1 cellular context compared by ENCODE assay signal in the genomic region with DNA sequence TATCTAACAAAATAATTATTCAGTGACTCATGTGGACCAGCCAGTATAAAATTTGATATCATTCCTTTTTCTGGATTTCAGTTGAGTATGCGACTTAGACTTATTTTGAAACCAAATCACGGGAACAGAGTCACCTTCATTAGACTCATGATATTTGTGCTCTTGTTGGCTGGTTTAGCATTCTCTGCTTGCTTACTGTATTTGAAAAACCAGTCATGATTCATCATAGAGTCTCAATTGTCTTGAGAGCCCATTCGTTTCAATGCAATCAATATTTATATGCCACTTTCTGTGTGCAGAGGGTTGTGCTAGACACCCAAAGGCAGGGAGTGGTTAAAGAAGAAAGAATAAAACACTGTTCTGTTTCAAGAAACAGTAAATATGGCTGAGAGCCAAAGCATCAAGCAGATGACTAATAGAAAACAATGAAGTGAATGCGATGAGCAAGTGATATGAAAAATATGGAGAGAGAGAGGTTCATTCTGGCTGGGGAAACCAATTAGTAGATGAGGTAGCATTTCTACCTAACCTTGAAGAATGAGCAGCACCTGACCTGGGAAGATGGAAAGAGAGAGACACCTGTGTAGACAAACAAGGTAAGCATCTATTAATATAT.
TF ChIP-seq lines count a peak whose summit lies in the region.

No MANE protein-coding gene starts in this region.

TF ChIP-seq in HCT116, 20 proteins besides CTCF, POLR2A, EP300 and RAD21 (continued from another document):
- TF ChIP-seq EZH2 (IDR thresholded peaks at IDR 0.05) (no peak), SRF (IDR thresholded peaks at IDR 0.05; ENCODE audit: low read depth) (no peak; the same call in 1 of the 2 replicates), JUND (IDR thresholded peaks at IDR 0.05) (peak; percentile 79), CBX3 (IDR thresholded peaks at IDR 0.05; ENCODE audit: low read depth) (peak; percentile 58; the same call in 1 of the 2 replicates), TCF7L2 (IDR thresholded peaks at IDR 0.05; ENCODE audit: borderline replicate concordance, extremely low read depth, insufficient read depth, insufficient read length) (no peak), EZH2phosphoT487 (IDR thresholded peaks at IDR 0.05; ENCODE audit: borderline replicate concordance) (no peak)
- TF ChIP-seq, protein P1, sequence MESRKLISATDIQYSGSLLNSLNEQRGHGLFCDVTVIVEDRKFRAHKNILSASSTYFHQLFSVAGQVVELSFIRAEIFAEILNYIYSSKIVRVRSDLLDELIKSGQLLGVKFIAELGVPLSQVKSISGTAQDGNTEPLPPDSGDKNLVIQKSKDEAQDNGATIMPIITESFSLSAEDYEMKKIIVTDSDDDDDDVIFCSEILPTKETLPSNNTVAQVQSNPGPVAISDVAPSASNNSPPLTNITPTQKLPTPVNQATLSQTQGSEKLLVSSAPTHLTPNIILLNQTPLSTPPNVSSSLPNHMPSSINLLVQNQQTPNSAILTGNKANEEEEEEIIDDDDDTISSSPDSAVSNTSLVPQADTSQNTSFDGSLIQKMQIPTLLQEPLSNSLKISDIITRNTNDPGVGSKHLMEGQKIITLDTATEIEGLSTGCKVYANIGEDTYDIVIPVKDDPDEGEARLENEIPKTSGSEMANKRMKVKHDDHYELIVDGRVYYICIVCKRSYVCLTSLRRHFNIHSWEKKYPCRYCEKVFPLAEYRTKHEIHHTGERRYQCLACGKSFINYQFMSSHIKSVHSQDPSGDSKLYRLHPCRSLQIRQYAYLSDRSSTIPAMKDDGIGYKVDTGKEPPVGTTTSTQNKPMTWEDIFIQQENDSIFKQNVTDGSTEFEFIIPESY (IDR thresholded peaks at IDR 0.05; ENCODE audit: extremely low read depth, insufficient replicate concordance, low read length), result no peak
